9 cellular contexts compared by ENCODE assay signal in genomic region chr7:107381453-107381852, GRCh38.
"Had no signal": no experiment of that assay in that cellular context is flagged by ENCODE, and none has a peak within 500 bp of the region (broad histone marks: within the 10 kb centered on the region; RNA-seq: fewer than 3 reads in every experiment).

No MANE protein-coding gene starts in this region.

- FAIRE-seq: H1, H54, HTR-8/SVneo had no signal

- DNase-seq: H9, HFFc6, Kasumi-1, KG1 had no signal

- ATAC-seq: GM23338, HCT116 had no signal

- H2AFZ ChIP-seq: GM23338 had no signal

- H3K4me2 ChIP-seq: GM23338 had no signal

- H3K4me3 ChIP-seq: GM23338 had no signal
